In the genomic region with DNA sequence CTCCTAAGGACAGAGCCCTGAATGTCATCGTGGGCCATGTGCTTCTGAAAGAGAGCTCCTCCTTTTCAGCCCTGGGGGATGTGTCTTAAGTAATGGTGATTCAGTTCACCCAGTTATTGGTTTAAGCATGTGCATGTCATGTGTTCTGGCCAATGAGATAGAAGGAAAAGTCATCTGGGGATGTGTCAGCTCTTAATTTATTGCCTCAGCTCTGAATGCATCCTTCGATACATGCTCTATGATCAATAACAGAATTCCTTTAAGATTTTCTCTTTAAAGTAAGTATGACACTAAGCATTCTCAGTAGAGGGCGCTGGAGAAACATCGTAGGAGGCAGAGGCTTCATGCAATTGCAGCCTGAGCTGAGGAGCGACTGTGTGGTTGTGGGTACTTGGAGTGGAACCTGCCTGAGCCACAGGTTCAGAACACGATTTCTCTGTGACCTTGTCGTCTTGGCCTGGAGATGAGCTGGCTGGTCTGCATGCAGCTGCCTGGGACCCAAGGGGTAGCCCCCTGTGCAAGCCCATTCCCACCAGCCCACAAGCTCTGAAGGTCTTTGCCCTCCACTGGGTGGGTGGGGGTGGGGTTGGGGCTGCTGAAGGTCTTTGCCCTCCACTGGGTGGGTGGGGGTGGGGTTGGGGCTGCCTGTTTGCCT, we compare ENCODE assay signal across 9 cellular contexts.
A peak's percentile ranks its signal among the peaks of the same experiment; 100 is the strongest.
DNase-seq lines count a peak whose midpoint lies in the region; ATAC-seq, FAIRE-seq and TF ChIP-seq lines count a peak whose summit lies in the region.
"Had no signal": no experiment of that assay in that cellular context is flagged by ENCODE, and none has a peak within 500 bp of the region (broad histone marks: within the 10 kb centered on the region; RNA-seq: fewer than 3 reads in every experiment).

No MANE protein-coding gene starts in this region.

- H3K9ac ChIP-seq in endodermal cell (ENCODE audit: extremely low read depth, low read length, poor library complexity, severe bottlenecking), result no peak overlapping the region
- H3K9ac ChIP-seq: BLaER1 treated with 17β-estradiol and CSF1 and Interleukin-3, amounts not matched to agents 10 nM and 100 nM had no signal

- intact Hi-C loops in Panc1 (cut with micrococcal nuclease; ENCODE audit: unreplicated experiment), result no loop called here

- no peak overlapping the region for H3K4me3 Mint-ChIP-seq in endodermal cell

- TF ChIP-seq CTCF in Panc1 (IDR thresholded peaks at IDR 0.05) (peak; percentile 66), endodermal cell (conservative IDR thresholded peaks at IDR 0.05) (peak; percentile 91)

- no peaks in the 10 kb centered on the region for H3K9me3 Mint-ChIP-seq in endodermal cell

- no peak for FAIRE-seq in HTR-8/SVneo (lab: Jason Lieb, UNC)

- 13 to 24% methylated on average over 1 to 7 of the region's 7 CpGs for WGBS in endodermal cell (ENCODE audit: insufficient coverage in 1 of 2, insufficient read length in 1 of 2), 2 experiments

- DNase-seq in NCI-H2171 treated with DMSO at 0.1 percent for 48 hours (lab: John Stamatoyannopoulos, UW) (peak; percentile 9), NCI-H2171 (lab: John Stamatoyannopoulos, UW) (no peak), HTR-8/SVneo (ENCODE audit: insufficient read length, low spot score) (peak; percentile 52), Panc1 (ENCODE audit: low read depth, low spot score) (no peak), endodermal cell (peak; percentile 86), myocyte (ENCODE audit: low read depth) (peak; percentile 75)
- DNase-seq in NK-92 treated with Interleukin-12 subunit alpha and Interleukin-12 subunit beta, amount 100 ng/mL, for 24 hours (lab: John Stamatoyannopoulos, UW), result no peak

- H3K4me1 Mint-ChIP-seq in endodermal cell, result peaks cover 18% of the 10 kb centered on the region

- H3K9me3 ChIP-seq in Panc1 (ENCODE audit: control insufficient read depth, insufficient read depth, low read depth, low read length) (no peaks in the 10 kb centered on the region), endodermal cell (ENCODE audit: control insufficient read depth, low read length) (no peaks in the 10 kb centered on the region)
- H3K9me3 ChIP-seq: BLaER1 treated with 17β-estradiol and CSF1 and Interleukin-3, amounts not matched to agents 10 nM and 100 nM had no signal

- no peak overlapping the region for H3K4me3 ChIP-seq in Panc1 (ENCODE audit: low read depth in 2 of 2, low read length in 2 of 2)
- no peak overlapping the region for H3K4me3 ChIP-seq in endodermal cell (ENCODE audit: low read length)
- H3K4me3 ChIP-seq: BLaER1 treated with 17β-estradiol and CSF1 and Interleukin-3, amounts not matched to agents 10 nM and 100 nM had no signal

- ATAC-seq in GM21423 (IDR thresholded peaks at IDR 0.05; ENCODE audit: unreplicated experiment), result peak; percentile 82
- 0 out of 2 replicates have a peak, but pooled peaks have one; percentile 63 for ATAC-seq in Panc1

- H3K4me1 ChIP-seq in Panc1 (ENCODE audit: control insufficient read depth, insufficient read depth, low read length) (no peaks in the 10 kb centered on the region), endodermal cell (ENCODE audit: control insufficient read depth, insufficient read depth, low read length) (peaks cover 7% of the 10 kb centered on the region)
- H3K4me1 ChIP-seq: BLaER1 treated with 17β-estradiol and CSF1 and Interleukin-3, amounts not matched to agents 10 nM and 100 nM had no signal

- CTCF ChIA-PET in Panc1 (lab: Charles Lee), result interaction anchor here (0.7 kb wide), 1 partner anchor 1208 kb away, joined by 5 read pairs; no protein-coding TSS in a partner anchor

- in situ Hi-C loops in Panc1 (cut with HindIII; ENCODE audit: low pct_unique_long_range_greater_than_20kb, low sequenced_read_pairs), result no loop called here

- no peaks in the 10 kb centered on the region for H3K36me3 Mint-ChIP-seq in endodermal cell (ENCODE audit: low read depth)

- POLR2A ChIA-PET in Panc1 (lab: Charles Lee), result no interaction called here

- H3K27me3 ChIP-seq in Panc1 (ENCODE audit: control insufficient read depth, insufficient read depth, low read length) (no peaks in the 10 kb centered on the region), endodermal cell (ENCODE audit: control insufficient read depth, insufficient read depth, low read length, poor library complexity, severe bottlenecking) (no peaks in the 10 kb centered on the region)
- H3K27me3 ChIP-seq: BLaER1 treated with 17β-estradiol and CSF1 and Interleukin-3, amounts not matched to agents 10 nM and 100 nM had no signal

- H3K27ac ChIP-seq in Panc1 (ENCODE audit: low read length) (no peak overlapping the region), endodermal cell (ENCODE audit: low read depth, low read length) (no peak overlapping the region)
- H3K27ac ChIP-seq: BLaER1 treated with 17β-estradiol and CSF1 and Interleukin-3, amounts not matched to agents 10 nM and 100 nM had no signal

- no peak overlapping the region for H3K27ac Mint-ChIP-seq in endodermal cell

- no TSS peak for BruUV-seq in Panc1 (replicated peaks; lab: Mats Ljungman, UMichigan)

- H3K36me3 ChIP-seq in Panc1 (ENCODE audit: control insufficient read depth, insufficient read depth, low read length) (no peaks in the 10 kb centered on the region; the same call in 1 of the 2 replicates), endodermal cell (ENCODE audit: control insufficient read depth, insufficient read depth, low read length) (no peaks in the 10 kb centered on the region)
- H3K36me3 ChIP-seq: BLaER1 treated with 17β-estradiol and CSF1 and Interleukin-3, amounts not matched to agents 10 nM and 100 nM had no signal

- no peaks in the 10 kb centered on the region for H3K27me3 Mint-ChIP-seq in endodermal cell (ENCODE audit: insufficient read depth)

Comparison
In these comparisons a context has a peak if more than half of its experiments do, and no peak if none do; other contexts are left out.
1. DNase-seq: peak in NCI-H2171 treated with DMSO at 0.1 percent for 48 hours (single experiment), HTR-8/SVneo (single experiment), endodermal cell (single experiment) and myocyte (single experiment); none in NCI-H2171 (single experiment), Panc1 (single experiment) and NK-92 treated with Interleukin-12 subunit alpha and Interleukin-12 subunit beta, amount 100 ng/mL, for 24 hours (single experiment).